In the genomic region with DNA sequence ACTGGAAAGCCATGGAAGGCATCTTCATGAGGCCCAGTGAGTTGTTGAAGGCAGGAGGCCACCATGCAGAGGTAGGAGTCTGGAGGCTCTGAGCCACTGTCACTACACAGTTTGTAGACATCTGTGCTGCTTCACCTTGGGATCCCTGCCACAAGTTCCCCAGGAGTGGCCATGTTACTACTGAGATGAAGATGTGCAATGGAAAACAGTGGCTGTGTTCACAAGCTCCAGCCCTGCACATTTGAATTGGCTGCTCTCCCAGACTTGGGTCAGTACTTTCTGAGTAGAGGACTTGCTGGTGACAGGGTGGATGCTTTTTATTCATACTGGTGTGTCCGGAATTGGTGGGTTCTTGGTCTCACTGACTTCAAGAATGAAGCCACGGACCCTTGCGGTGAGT, we compare ENCODE assay signal across 17 cellular contexts.
"Had no signal": no experiment of that assay in that cellular context is flagged by ENCODE, and none has a peak within 500 bp of the region (broad histone marks: within the 10 kb centered on the region; RNA-seq: fewer than 3 reads in every experiment).

No MANE protein-coding gene starts in this region.

- DNase-seq: activated CD4-positive, alpha-beta T cell treated with anti-CD3 and anti-CD28 coated beads, Interleukin-2, amount 50 U/mL, for 4 hours; activated effector memory CD4-positive, alpha-beta T cell treated with Interleukin-2 at 50 U/mL for 16 hours; dermis blood vessel endothelial cell; effector memory CD8-positive, alpha-beta T cell; mammary epithelial cell; naive thymus-derived CD4-positive, alpha-beta T cell; retina; stimulated activated CD4-positive, alpha-beta T cell treated with anti-CD3 and anti-CD28 coated beads, Interleukin-4, amount 100 ng/mL, for 24 hours; stimulated activated naive CD4-positive, alpha-beta T cell; T1000; upper lobe of right lung had no signal

- H3K4me3 Mint-ChIP-seq: activated naive CD4-positive, alpha-beta T cell treated with anti-CD3 and anti-CD28 coated beads, Interleukin-2, amount 50 U/mL, for 24 hours; naive thymus-derived CD4-positive, alpha-beta T cell had no signal

- H3K36me3 Mint-ChIP-seq: activated naive CD4-positive, alpha-beta T cell treated with anti-CD3 and anti-CD28 coated beads, Interleukin-2, amount 50 U/mL, for 24 hours had no signal

- H3K36me3 ChIP-seq: suprapubic skin, upper lobe of right lung had no signal

- H3K9me3 ChIP-seq: suprapubic skin had no signal

- H3K4me1 ChIP-seq: suprapubic skin, upper lobe of right lung had no signal

- H3K27ac Mint-ChIP-seq: activated naive CD4-positive, alpha-beta T cell treated with anti-CD3 and anti-CD28 coated beads, Interleukin-2, amount 50 U/mL, for 24 hours; effector memory CD8-positive, alpha-beta T cell; naive thymus-derived CD4-positive, alpha-beta T cell had no signal

- ATAC-seq: activated CD4-positive, CD25-positive, alpha-beta regulatory T cell treated with anti-CD3 and anti-CD28 coated beads, Interleukin-2, amount 50 U/mL, for 24 hours; effector memory CD8-positive, alpha-beta T cell; naive thymus-derived CD4-positive, alpha-beta T cell; upper lobe of right lung had no signal

- H3K9me3 Mint-ChIP-seq: activated naive CD4-positive, alpha-beta T cell treated with anti-CD3 and anti-CD28 coated beads, Interleukin-2, amount 50 U/mL, for 24 hours; effector memory CD8-positive, alpha-beta T cell had no signal

- H3K27me3 Mint-ChIP-seq: effector memory CD8-positive, alpha-beta T cell had no signal

- H3K4me1 Mint-ChIP-seq: activated naive CD4-positive, alpha-beta T cell treated with anti-CD3 and anti-CD28 coated beads, Interleukin-2, amount 50 U/mL, for 24 hours had no signal

- H3K4me3 ChIP-seq: SK-N-MC, skin epidermis, suprapubic skin, upper lobe of right lung had no signal

- H3K27ac ChIP-seq: epithelial cell of prostate, SK-N-MC, skin epidermis, suprapubic skin, upper lobe of right lung had no signal

- H3K27me3 ChIP-seq: suprapubic skin, upper lobe of right lung had no signal
